In the genomic region with DNA sequence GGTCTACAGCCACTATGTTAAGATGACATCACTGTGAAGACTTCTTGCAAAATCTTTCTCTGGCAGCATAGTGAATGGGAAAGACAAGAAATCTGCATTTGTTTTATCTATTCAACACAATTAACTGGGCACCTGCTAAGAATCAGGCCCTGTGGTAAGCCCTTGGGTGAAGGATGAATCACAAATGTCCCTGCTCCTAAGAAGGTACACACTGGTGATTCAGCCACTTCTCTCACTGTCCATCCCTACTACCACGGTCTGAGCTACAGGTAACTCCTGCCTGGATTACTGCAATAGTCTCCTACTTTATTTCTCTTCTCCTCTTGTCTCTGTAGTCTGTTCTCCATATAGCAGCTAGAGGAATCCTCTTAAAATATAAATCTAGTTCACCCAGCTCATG, we compare ENCODE assay signal across 21 cellular contexts.
DNase-seq lines count a peak whose midpoint lies in the region; ATAC-seq, FAIRE-seq and TF ChIP-seq lines count a peak whose summit lies in the region.
"Had no signal": no experiment of that assay in that cellular context is flagged by ENCODE, and none has a peak within 500 bp of the region (broad histone marks: within the 10 kb centered on the region; RNA-seq: fewer than 3 reads in every experiment).

No MANE protein-coding gene starts in this region.

- H3K4me1 ChIP-seq in Caco-2 (peaks cover 23% of the 10 kb centered on the region), astrocyte (ENCODE audit: insufficient read depth, low read length) (no peaks in the 10 kb centered on the region)
- H3K4me1 ChIP-seq: BE2C had no signal

- H3K9ac ChIP-seq in astrocyte (ENCODE audit: low read length), result no peak overlapping the region
- H3K9ac ChIP-seq: KMS-11 had no signal

- H3K9me3 ChIP-seq in Caco-2, result no peaks in the 10 kb centered on the region
- no peaks in the 10 kb centered on the region for H3K9me3 ChIP-seq in astrocyte (ENCODE audit: insufficient read depth, low read depth, low read length)
- H3K9me3 ChIP-seq: BE2C had no signal

- H3K79me2 ChIP-seq in astrocyte (ENCODE audit: insufficient read depth, low read length), result no peaks in the 10 kb centered on the region

- intact Hi-C loops in Caco-2 (cut with micrococcal nuclease; ENCODE audit: unreplicated experiment), result no loop called here

- no peaks in the 10 kb centered on the region for H3K27me3 Mint-ChIP-seq in Caco-2 (ENCODE audit: insufficient read depth, unreplicated experiment)
- H3K27me3 Mint-ChIP-seq in astrocyte (ENCODE audit: low read depth, unreplicated experiment), result no peaks in the 10 kb centered on the region
- no peaks in the 10 kb centered on the region for H3K27me3 Mint-ChIP-seq in mesothelial cell of epicardium (ENCODE audit: low read depth)
- H3K27me3 Mint-ChIP-seq: CD4-positive, alpha-beta T cell had no signal

- H3K4me2 ChIP-seq in astrocyte (ENCODE audit: low read length), result no peak overlapping the region
- H3K4me2 ChIP-seq: KMS-11 had no signal

- no peak for DNase-seq in Caco-2
- no peak for DNase-seq in H54 (ENCODE audit: insufficient read length, low spot score)
- DNase-seq in astrocyte (ENCODE audit: low read depth), result no peak
- DNase-seq in mesothelial cell of epicardium (ENCODE audit: low spot score in 2 of 2, unreplicated experiment in 2 of 2), result no peak
- no peak for DNase-seq in NCI-H446 (lab: John Stamatoyannopoulos, UW)
- no peak for DNase-seq in activated CD4-positive, alpha-beta T cell treated with anti-CD3 and anti-CD28 coated beads for 48 hours
- DNase-seq: BE2C; Calu3; CD4-positive, alpha-beta T cell; NCI-H1092; NCI-H2081; NCI-H510A; NCI-H748 treated with DMSO at 0.1 percent for 48 hours; NK-92 treated with Interleukin-12 subunit alpha and Interleukin-12 subunit beta, amount 100 ng/mL, for 24 hours; SHP77 treated with DMSO at 0.1 percent for 48 hours had no signal

- H2AFZ ChIP-seq in astrocyte (ENCODE audit: low read depth, low read length), result no peak overlapping the region

- H3K36me3 Mint-ChIP-seq in Caco-2 (ENCODE audit: insufficient read depth, unreplicated experiment), result no peaks in the 10 kb centered on the region
- peaks cover 3% of the 10 kb centered on the region for H3K36me3 Mint-ChIP-seq in astrocyte (ENCODE audit: low read depth, unreplicated experiment)
- peaks cover 14% of the 10 kb centered on the region for H3K36me3 Mint-ChIP-seq in mesothelial cell of epicardium

- peak overlapping the region; percentile 64 for H3K27ac Mint-ChIP-seq in Caco-2 (ENCODE audit: unreplicated experiment)
- H3K27ac Mint-ChIP-seq in astrocyte (ENCODE audit: unreplicated experiment), result no peak overlapping the region
- peak overlapping the region; percentile 1 for H3K27ac Mint-ChIP-seq in mesothelial cell of epicardium
- H3K27ac Mint-ChIP-seq: CD4-positive, alpha-beta T cell had no signal

- TF ChIP-seq POLR2A in H54 (IDR thresholded peaks at IDR 0.05; ENCODE audit: low read depth, low read length), result no peak

- H3K4me1 Mint-ChIP-seq in Caco-2 (ENCODE audit: low read depth, unreplicated experiment), result peaks cover 25% of the 10 kb centered on the region
- H3K4me1 Mint-ChIP-seq in astrocyte (ENCODE audit: low read depth, unreplicated experiment), result peaks cover 10% of the 10 kb centered on the region
- peaks cover 20% of the 10 kb centered on the region for H3K4me1 Mint-ChIP-seq in mesothelial cell of epicardium

- FAIRE-seq in H54 (lab: Jason Lieb, UNC) (peak; percentile 87), astrocyte (lab: Jason Lieb, UNC) (peak; percentile 9)
- FAIRE-seq: A204.1, GM12892, GM18507, H1 had no signal

- peaks cover under 1% of the 10 kb centered on the region for H3K9me3 Mint-ChIP-seq in Caco-2 (ENCODE audit: unreplicated experiment)
- H3K9me3 Mint-ChIP-seq in astrocyte (ENCODE audit: unreplicated experiment), result no peaks in the 10 kb centered on the region
- peaks cover 7% of the 10 kb centered on the region for H3K9me3 Mint-ChIP-seq in mesothelial cell of epicardium

- TF ChIP-seq CTCF in Caco-2 (IDR thresholded peaks at IDR 0.05; ENCODE audit: insufficient read depth in 1 of 2, low read depth in 1 of 2, low read length in 1 of 2, severe bottlenecking in 1 of 2, unreplicated experiment in 1 of 2) (no peak), astrocyte (IDR thresholded peaks at IDR 0.05; ENCODE audit: insufficient read depth, low read depth, low read length) (no peak), mesothelial cell of epicardium (IDR thresholded peaks at IDR 0.05; ENCODE audit: unreplicated experiment) (no peak)

- H4K20me1 ChIP-seq in astrocyte (ENCODE audit: insufficient read depth, low read length), result no peaks in the 10 kb centered on the region

- no peaks in the 10 kb centered on the region for H3K36me3 ChIP-seq in Caco-2 (ENCODE audit: control insufficient read depth, insufficient read depth, low read length)
- no peaks in the 10 kb centered on the region for H3K36me3 ChIP-seq in astrocyte (ENCODE audit: insufficient read depth, low read length)
- H3K36me3 ChIP-seq: BE2C had no signal

- CTCF ChIA-PET in Caco-2 (lab: Charles Lee), result no interaction called here

- no peak overlapping the region for H3K4me3 Mint-ChIP-seq in Caco-2 (ENCODE audit: unreplicated experiment)
- H3K4me3 Mint-ChIP-seq in astrocyte (ENCODE audit: unreplicated experiment), result no peak overlapping the region
- H3K4me3 Mint-ChIP-seq in mesothelial cell of epicardium, result no peak overlapping the region
- H3K4me3 Mint-ChIP-seq: CD4-positive, alpha-beta T cell had no signal

- BruUV-seq in Caco-2 (replicated peaks; lab: Mats Ljungman, UMichigan), result no TSS peak

- H3K27me3 ChIP-seq in Caco-2 (replicated peaks; ENCODE audit: control insufficient read depth, insufficient read depth, low read length), result no peaks in the 10 kb centered on the region
- H3K27me3 ChIP-seq in astrocyte (ENCODE audit: insufficient read depth, low read length), result no peaks in the 10 kb centered on the region
- H3K27me3 ChIP-seq: BE2C had no signal

- POLR2A ChIA-PET in Caco-2 (lab: Charles Lee), result interaction anchor here (0.6 kb wide), 2 partner anchors 19 to 117 kb away, joined by 3 read pairs; no protein-coding TSS in a partner anchor

- no peak for ATAC-seq in HG03439 (IDR thresholded peaks at IDR 0.05; ENCODE audit: unreplicated experiment)

- H3K27ac ChIP-seq in astrocyte (ENCODE audit: low read depth, low read length), result no peak overlapping the region
- H3K27ac ChIP-seq: KMS-11 had no signal

- H3K4me3 ChIP-seq in Caco-2 (ENCODE audit: low read depth, low read length) (no peak overlapping the region), astrocyte (ENCODE audit: insufficient read depth, low read depth, low read length) (no peak overlapping the region)
